Comparison of ENCODE assay signal across 15 cellular contexts in the genomic region with DNA sequence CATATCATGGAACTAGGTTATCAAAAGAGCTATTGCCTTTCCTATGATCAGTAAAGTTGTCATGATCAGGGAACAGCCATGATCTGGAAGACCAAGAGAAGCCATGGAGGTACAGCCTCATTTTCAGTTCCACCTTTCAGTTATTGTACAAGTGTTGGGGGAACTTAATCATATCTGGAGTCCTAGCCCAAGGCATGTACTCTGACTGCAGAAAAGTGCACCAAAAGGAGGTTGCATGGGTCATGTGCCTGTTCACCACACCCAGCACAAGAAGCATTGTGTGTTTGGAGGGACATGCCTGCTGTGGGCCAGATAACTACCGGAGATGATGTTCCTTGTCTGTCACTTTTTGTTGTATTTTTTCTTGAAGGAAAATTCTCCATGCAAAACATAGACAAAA.
DNase-seq lines count a peak whose midpoint lies in the region; ATAC-seq and TF ChIP-seq lines count a peak whose summit lies in the region.
"Had no signal": no experiment of that assay in that cellular context is flagged by ENCODE, and none has a peak within 500 bp of the region (broad histone marks: within the 10 kb centered on the region; RNA-seq: fewer than 3 reads in every experiment).

No MANE protein-coding gene starts in this region.

- peaks cover 8% of the 10 kb centered on the region for H3K4me1 Mint-ChIP-seq in activated CD4-positive, alpha-beta memory T cell treated with anti-CD3 and anti-CD28 coated beads for 36 hours (ENCODE audit: low read depth)

- peak overlapping the region; percentile 78 for H2AFZ ChIP-seq in OCI-LY7 (ENCODE audit: low read length)

- H3K9me3 ChIP-seq in OCI-LY7 (ENCODE audit: low read length), result peaks cover 52% of the 10 kb centered on the region
- H3K9me3 ChIP-seq: heart right ventricle, upper lobe of left lung had no signal

- H3K4me3 Mint-ChIP-seq in activated CD4-positive, alpha-beta memory T cell treated with anti-CD3 and anti-CD28 coated beads for 36 hours, result no peak overlapping the region

- H3K27me3 Mint-ChIP-seq in activated CD4-positive, alpha-beta memory T cell treated with anti-CD3 and anti-CD28 coated beads for 36 hours, result peaks cover 5% of the 10 kb centered on the region

- H3K4me2 ChIP-seq in OCI-LY7 (ENCODE audit: low read length), result peak overlapping the region; percentile 82

- H4K20me1 ChIP-seq in OCI-LY7 (ENCODE audit: insufficient read depth, low read length), result no peaks in the 10 kb centered on the region

- no peaks in the 10 kb centered on the region for H3K36me3 Mint-ChIP-seq in activated CD4-positive, alpha-beta memory T cell treated with anti-CD3 and anti-CD28 coated beads for 36 hours

- no peak for TF ChIP-seq CTCF in OCI-LY7 (conservative IDR thresholded peaks at IDR 0.05; ENCODE audit: low read length)

- H3K27ac Mint-ChIP-seq in activated CD4-positive, alpha-beta memory T cell treated with anti-CD3 and anti-CD28 coated beads for 36 hours, result no peak overlapping the region

- BruUV-seq in OCI-LY7 (replicated peaks; lab: Mats Ljungman, UMichigan), result no TSS peak

- H3K27ac ChIP-seq in OCI-LY7 (ENCODE audit: low read depth, low read length, poor library complexity, severe bottlenecking), result peak overlapping the region; percentile 99
- H3K27ac ChIP-seq: heart right ventricle, upper lobe of left lung had no signal

- no peaks in the 10 kb centered on the region for H3K79me2 ChIP-seq in OCI-LY7 (ENCODE audit: insufficient read depth, low read depth, low read length)

- H3K9me3 Mint-ChIP-seq in activated CD4-positive, alpha-beta memory T cell treated with anti-CD3 and anti-CD28 coated beads for 36 hours, result no peaks in the 10 kb centered on the region

- CTCF ChIA-PET in OCI-LY7 (lab: Charles Lee; ENCODE audit: unreplicated experiment), result interaction anchor here (1.2 kb wide), 2 partner anchors 184 to 224 kb away, joined by 3 read pairs; no protein-coding TSS in a partner anchor
- CTCF ChIA-PET in activated CD4-positive, alpha-beta memory T cell treated with anti-CD3 and anti-CD28 coated beads for 36 hours (lab: Charles Lee), result no interaction called here

- peaks cover 47% of the 10 kb centered on the region for H3K36me3 ChIP-seq in OCI-LY7 (ENCODE audit: insufficient read depth, low read length)
- H3K36me3 ChIP-seq: heart right ventricle, upper lobe of left lung had no signal

- H3K9me2 ChIP-seq in OCI-LY7 (ENCODE audit: insufficient read depth, low read length), result no peaks in the 10 kb centered on the region

- peak; percentile 39 for DNase-seq in OCI-LY7 (ENCODE audit: low spot score)
- no peak for DNase-seq in SK-N-DZ (ENCODE audit: low spot score)
- DNase-seq in sciatic nerve (ENCODE audit: low spot score), result no peak
- DNase-seq in activated CD4-positive, alpha-beta memory T cell treated with anti-CD3 and anti-CD28 coated beads for 36 hours, result no peak
- DNase-seq: activated T-cell treated with anti-CD3 and anti-CD28 coated beads, Interleukin-2, amount 50 U/mL, for 1 hour; cerebellar nuclear complex; heart right ventricle; NCI-H1048; SW 1271 had no signal

- peak; percentile 46 for ATAC-seq in GM18517 (IDR thresholded peaks at IDR 0.05; ENCODE audit: unreplicated experiment)
- peak; percentile 69 for ATAC-seq in GM21515 (IDR thresholded peaks at IDR 0.05; ENCODE audit: unreplicated experiment)
- peak; percentile 64 for ATAC-seq in HG03025 (IDR thresholded peaks at IDR 0.05; ENCODE audit: low FRiP score, unreplicated experiment)
- ATAC-seq in sciatic nerve, result no peak
- no peak for ATAC-seq in GM19397 (IDR thresholded peaks at IDR 0.05; ENCODE audit: unreplicated experiment)
- ATAC-seq: heart right ventricle, Panc1 had no signal

- POLR2A ChIA-PET in OCI-LY7 (lab: Charles Lee), result interaction anchor here (0.6 to 3.4 kb wide), 14 partner anchors 9 to 184 kb away, joined by 3 to 16 read pairs (median 4); no protein-coding TSS in a partner anchor
- POLR2A ChIA-PET in activated CD4-positive, alpha-beta memory T cell treated with anti-CD3 and anti-CD28 coated beads for 36 hours (lab: Charles Lee), result no interaction called here

- H3K4me3 ChIP-seq in OCI-LY7 (ENCODE audit: low read depth, low read length, poor library complexity, severe bottlenecking), result no peak overlapping the region
- H3K4me3 ChIP-seq: heart right ventricle, upper lobe of left lung had no signal

- peaks cover 67% of the 10 kb centered on the region for H3K4me1 ChIP-seq in OCI-LY7 (ENCODE audit: insufficient read depth, low read length, poor library complexity, severe bottlenecking)
- H3K4me1 ChIP-seq: upper lobe of left lung had no signal

- intact Hi-C loops in OCI-LY7 (cut with micrococcal nuclease; ENCODE audit: unreplicated experiment) (loop anchor here (1.0 to 2.0 kb wide), 2 partner anchors 33 to 185 kb away; no protein-coding TSS in a partner anchor), sciatic nerve (cut with DNase I) (no loop called here)
- intact Hi-C loops in activated CD4-positive, alpha-beta memory T cell treated with anti-CD3 and anti-CD28 coated beads for 36 hours (cut with micrococcal nuclease), result loop anchor here (10.0 kb wide), 1 partner anchor 391 kb away; no protein-coding TSS in a partner anchor

Comparison
In these comparisons a context has a peak if more than half of its experiments do, and no peak if none do; other contexts are left out.
1. ATAC-seq: peak in GM18517 (single experiment), GM21515 (single experiment) and HG03025 (single experiment); none in sciatic nerve (single experiment) and GM19397 (single experiment).